9 cellular contexts compared by ENCODE assay signal in genomic region chr19:50922316-50922853, GRCh38. TPM values are rescaled to one million over a fixed set of nuclear protein-coding genes. Genes with fewer than 3 reads are reported as not detected.
DNase-seq lines count a peak whose midpoint lies in the region; ATAC-seq, FAIRE-seq and TF ChIP-seq lines count a peak whose summit lies in the region.
"Had no signal": no experiment of that assay in that cellular context is flagged by ENCODE, and none has a peak within 500 bp of the region (broad histone marks: within the 10 kb centered on the region; RNA-seq: fewer than 3 reads in every experiment).

No MANE protein-coding gene starts in this region.

- DNase-seq in GM18507 (ENCODE audit: extremely low spot score, insufficient read length, low read depth) (peak; percentile 79), KBM-7 (peak; percentile 67), activated T-cell treated with anti-CD3 and anti-CD28 coated beads for 1 hour (ENCODE audit: low read depth) (peak; percentile 64), esophagus muscularis mucosa (ENCODE audit: extremely low spot score) (no peak), naive B cell (peak; percentile 68)
- peak; percentile 47 to 57 for DNase-seq in stimulated activated CD8-positive, alpha-beta memory T cell treated with anti-CD3 and anti-CD28 coated beads, Interleukin-7, amount 100 ng/mL, for 4 hours (ENCODE audit: low read depth in 2 of 2)

- in situ Hi-C loops in KBM-7 (cut with MboI; ENCODE audit: low pct_unique_long_range_greater_than_20kb, low sequenced_read_pairs): no loop called here

- peak overlapping the region; percentile 43 for H3K4me2 ChIP-seq in OCI-LY3 (ENCODE audit: low read length)

- peak overlapping the region in 2 of 8 donors; percentile 25 to 64 for H3K4me3 Mint-ChIP-seq in naive B cell

- ATAC-seq in naive B cell (ENCODE audit: low read depth in 2 of 2): peak; percentile 94 to 97

- H3K4me1 ChIP-seq in OCI-LY3 (ENCODE audit: low read length): peaks cover 12% of the 10 kb centered on the region
- peaks cover 0 to 7% (median 2%) of the 10 kb centered on the region in 4 donors for H3K4me1 ChIP-seq in esophagus muscularis mucosa

- peak overlapping the region in 4 of 6 donors; percentile 16 to 75 (median 40) for H3K27ac Mint-ChIP-seq in naive B cell

- H3K27me3 ChIP-seq in OCI-LY3 (ENCODE audit: low read depth, low read length) (peaks cover 28% of the 10 kb centered on the region), esophagus muscularis mucosa (peaks cover 0 to 89% (median 5%) of the 10 kb centered on the region in 4 donors)

- peaks cover 8 to 12% (median 11%) of the 10 kb centered on the region in 3 donors for H3K4me1 Mint-ChIP-seq in naive B cell

- peak; percentile 84 for TF ChIP-seq CTCF in 22Rv1 (IDR thresholded peaks at IDR 0.05)
- TF ChIP-seq CTCF in OCI-LY3 (IDR thresholded peaks at IDR 0.05; ENCODE audit: low read depth, low read length): peak; percentile 98
- peak; percentile 59 to 80 (median 70) for TF ChIP-seq CTCF in esophagus muscularis mucosa (IDR thresholded peaks at IDR 0.05)

- H3K27ac ChIP-seq in 22Rv1 (peak overlapping the region; percentile 77), OCI-LY3 (ENCODE audit: low read length) (no peak overlapping the region), esophagus muscularis mucosa (replicated peaks in 1 of 4) (no peak overlapping the region)

- H3K36me3 Mint-ChIP-seq in naive B cell: no peaks in the 10 kb centered on the region

- H3K27me3 Mint-ChIP-seq in naive B cell: peaks cover 38 to 51% (median 40%) of the 10 kb centered on the region in 3 donors

- no peaks in the 10 kb centered on the region for H3K9me3 ChIP-seq in OCI-LY3 (ENCODE audit: insufficient read depth, low read length)
- H3K9me3 ChIP-seq in esophagus muscularis mucosa: no peaks in the 10 kb centered on the region

- no peaks in the 10 kb centered on the region for H4K20me1 ChIP-seq in OCI-LY3 (ENCODE audit: insufficient read depth, low read length)

- TF ChIP-seq POLR2A in esophagus muscularis mucosa (IDR thresholded peaks at IDR 0.05; ENCODE audit: low read depth): no peak

- intact Hi-C loops in esophagus muscularis mucosa (cut with DNase I): no loop called here

- H3K79me2 ChIP-seq in OCI-LY3 (ENCODE audit: low read length): no peaks in the 10 kb centered on the region

- TF ChIP-seq EP300 in esophagus muscularis mucosa (IDR thresholded peaks at IDR 0.05): no peak

- H3K9me3 Mint-ChIP-seq in naive B cell: peaks cover 0 to 2% (median 0%) of the 10 kb centered on the region in 7 donors

- H3K36me3 ChIP-seq in OCI-LY3 (replicated peaks; ENCODE audit: low read depth, low read length) (no peaks in the 10 kb centered on the region), esophagus muscularis mucosa (no peaks in the 10 kb centered on the region)

- H3K9ac ChIP-seq in OCI-LY3 (ENCODE audit: low read length): no peak overlapping the region

- peak; percentile 91 for FAIRE-seq in GM18507 (lab: Jason Lieb, UNC)

- H3K4me3 ChIP-seq in OCI-LY3 (ENCODE audit: low read length) (no peak overlapping the region), esophagus muscularis mucosa (no peak overlapping the region)

- H2AFZ ChIP-seq in OCI-LY3 (ENCODE audit: low read depth, low read length): peak overlapping the region; percentile 57

- 38% methylated on average over 13 of the region's 21 CpGs for WGBS in esophagus muscularis mucosa

RNA-seq across cellular contexts. Expression of gene KLK4, which starts 11.2 kb away (rescaled TPM):
- total RNA-seq in esophagus muscularis mucosa: not detected
- polyA plus RNA-seq in naive B cell (ENCODE audit: low read depth in 6 of 6): under 1 TPM in 1 of 6 donors, not detected in 5; 0.56 TPM
- total RNA-seq: subcutaneous adipose tissue had no signal

RNA-seq across cellular contexts. Expression of gene KLK5, which starts 30.5 kb away (rescaled TPM):
- total RNA-seq in esophagus muscularis mucosa: not detected
- not detected for polyA plus RNA-seq in naive B cell (ENCODE audit: low read depth in 6 of 6)
- total RNA-seq: subcutaneous adipose tissue had no signal

RNA-seq across cellular contexts. Expression of gene KLK6, which starts 47.0 kb away (rescaled TPM):
- not detected for total RNA-seq in esophagus muscularis mucosa
- not detected for polyA plus RNA-seq in naive B cell (ENCODE audit: low read depth in 6 of 6)
- total RNA-seq: subcutaneous adipose tissue had no signal

RNA-seq across cellular contexts. Expression of gene KLK2, which starts 49.1 kb away (rescaled TPM):
- total RNA-seq in esophagus muscularis mucosa: not detected
- under 1 TPM in 2 of 6 donors, not detected in 4; 0.36 to 0.47 TPM for polyA plus RNA-seq in naive B cell (ENCODE audit: low read depth in 6 of 6)
